In genomic region chr3:4981160-4981687, GRCh38 we compare ENCODE assay signal across 8 cellular contexts. TPM values are rescaled to one million over a fixed set of nuclear protein-coding genes. Genes with fewer than 3 reads are reported as not detected.
DNase-seq lines count a peak whose midpoint lies in the region; ATAC-seq and TF ChIP-seq lines count a peak whose summit lies in the region.

No MANE protein-coding gene starts in this region.

- H3K4me3 ChIP-seq in BE2C (ENCODE audit: low read depth, low read length), result peak overlapping the region; percentile 84
- peak overlapping the region; percentile 99 for H3K4me3 ChIP-seq in LNCaP clone FGC (ENCODE audit: low read depth, low read length)
- H3K4me3 ChIP-seq in naive thymus-derived CD4-positive, alpha-beta T cell (ENCODE audit: low read length), result peak overlapping the region; percentile 39

- peak overlapping the region; percentile 99 for H3K4me3 Mint-ChIP-seq in central memory CD8-positive, alpha-beta T cell
- H3K4me3 Mint-ChIP-seq in naive thymus-derived CD4-positive, alpha-beta T cell, result peak overlapping the region; percentile 42 to 100 (median 71)

- peaks cover 2% of the 10 kb centered on the region for H3K4me1 ChIP-seq in BE2C
- peaks cover 30 to 57% of the 10 kb centered on the region in 2 donors for H3K4me1 ChIP-seq in naive thymus-derived CD4-positive, alpha-beta T cell (ENCODE audit: control insufficient read depth in 2 of 2, insufficient read depth in 2 of 2, low read length in 2 of 2)

- DNase-seq in BE2C, result no peak
- DNase-seq in LNCaP clone FGC (ENCODE audit: low read depth), result no peak
- no peak for DNase-seq in central memory CD8-positive, alpha-beta T cell (ENCODE audit: low spot score in 2 of 2)
- DNase-seq in naive thymus-derived CD4-positive, alpha-beta T cell, result no peak
- no peak for DNase-seq in cortex of kidney (lab: John Stamatoyannopoulos, UW)
- no peak for DNase-seq in activated CD4-positive, alpha-beta T cell treated with anti-CD3 and anti-CD28 coated beads, Interleukin-2, amount 50 U/mL, for 48 hours

- H3K27me3 ChIP-seq in BE2C, result no peaks in the 10 kb centered on the region
- H3K27me3 ChIP-seq in naive thymus-derived CD4-positive, alpha-beta T cell (ENCODE audit: control insufficient read depth in 2 of 2, insufficient read depth in 2 of 2, low read length in 2 of 2), result no peaks in the 10 kb centered on the region

- no peaks in the 10 kb centered on the region for H3K27me3 Mint-ChIP-seq in central memory CD8-positive, alpha-beta T cell
- peaks cover 0 to 2% (median 0%) of the 10 kb centered on the region in 5 donors for H3K27me3 Mint-ChIP-seq in naive thymus-derived CD4-positive, alpha-beta T cell

- peaks cover 80% of the 10 kb centered on the region for H3K36me3 Mint-ChIP-seq in central memory CD8-positive, alpha-beta T cell (ENCODE audit: insufficient read depth)
- peaks cover 3 to 64% (median 5%) of the 10 kb centered on the region in 5 donors for H3K36me3 Mint-ChIP-seq in naive thymus-derived CD4-positive, alpha-beta T cell

- intact Hi-C loops in naive thymus-derived CD4-positive, alpha-beta T cell (cut with micrococcal nuclease), result loop anchor here in 1 of 2 donors (10.0 kb wide), 1 partner anchor 486 kb away; the partner anchor contains the start of gene ITPR1

- peak overlapping the region; percentile 17 for H3K27ac ChIP-seq in naive thymus-derived CD4-positive, alpha-beta T cell (ENCODE audit: low read depth, low read length)

- ATAC-seq in central memory CD8-positive, alpha-beta T cell (replicated peaks; ENCODE audit: extremely low read depth, poor library complexity, severe bottlenecking), result no peak
- no peak for ATAC-seq in naive thymus-derived CD4-positive, alpha-beta T cell
- no peak for ATAC-seq in HG03097 (IDR thresholded peaks at IDR 0.05; ENCODE audit: low FRiP score, unreplicated experiment)
- ATAC-seq in HG03442 (IDR thresholded peaks at IDR 0.05; ENCODE audit: unreplicated experiment), result no peak

- peak overlapping the region; percentile 99 for H3K27ac Mint-ChIP-seq in central memory CD8-positive, alpha-beta T cell (ENCODE audit: low read depth)
- peak overlapping the region in 3 of 9 donors; percentile 45 to 90 (median 67) for H3K27ac Mint-ChIP-seq in naive thymus-derived CD4-positive, alpha-beta T cell

- CTCF ChIA-PET in naive thymus-derived CD4-positive, alpha-beta T cell (lab: Charles Lee), result interaction anchor here (0.6 to 4.5 kb wide), 8 partner anchors 12 to 270 kb away, joined by 3 to 18 read pairs (median 5); no protein-coding TSS in a partner anchor

- POLR2A ChIA-PET in naive thymus-derived CD4-positive, alpha-beta T cell (lab: Charles Lee), result no interaction called here

- H3K4me1 Mint-ChIP-seq in central memory CD8-positive, alpha-beta T cell, result peaks cover 64% of the 10 kb centered on the region
- peaks cover 45 to 66% (median 52%) of the 10 kb centered on the region in 7 donors for H3K4me1 Mint-ChIP-seq in naive thymus-derived CD4-positive, alpha-beta T cell

- TF ChIP-seq CTCF in BE2C (IDR thresholded peaks at IDR 0.05; ENCODE audit: low read depth, low read length), result no peak
- TF ChIP-seq CTCF in LNCaP clone FGC (IDR thresholded peaks at IDR 0.05; ENCODE audit: control insufficient read depth, extremely low read depth, insufficient read depth), result no peak

- H3K36me3 ChIP-seq in BE2C, result no peaks in the 10 kb centered on the region
- peaks cover 0 to 10% (median 8%) of the 10 kb centered on the region in 3 experiments for H3K36me3 ChIP-seq in naive thymus-derived CD4-positive, alpha-beta T cell (ENCODE audit: control insufficient read depth in 2 of 3, insufficient read depth in 3 of 3, low read length in 3 of 3)

- H3K9me3 Mint-ChIP-seq in central memory CD8-positive, alpha-beta T cell, result no peaks in the 10 kb centered on the region
- no peaks in the 10 kb centered on the region for H3K9me3 Mint-ChIP-seq in naive thymus-derived CD4-positive, alpha-beta T cell

- H3K9me3 ChIP-seq in BE2C, result no peaks in the 10 kb centered on the region
- no peaks in the 10 kb centered on the region for H3K9me3 ChIP-seq in naive thymus-derived CD4-positive, alpha-beta T cell (ENCODE audit: control insufficient read depth in 2 of 3, low read length in 3 of 3)

RNA-seq across cellular contexts. Expression of gene BHLHE40, which starts 2.0 kb away (rescaled TPM):
- polyA plus RNA-seq in BE2C (2012; ENCODE audit: insufficient read depth, insufficient read length, low read depth), result 21.8 TPM
- total RNA-seq in naive thymus-derived CD4-positive, alpha-beta T cell, result 100 to 1,000 TPM in 2 of 5 experiments, 10 to 100 TPM in 1, 1 to 10 TPM in 2; 3.9 to 383 (median 71.2) TPM
- 1 to 10 TPM in 1 of 2 donors, under 1 TPM in 1; 0.82 to 3.1 TPM for polyA plus RNA-seq in naive thymus-derived CD4-positive, alpha-beta T cell

Comparison
In these comparisons a context has a peak if more than half of its experiments do, and no peak if none do; other contexts are left out.
1. H3K4me3 ChIP-seq: peak in every context shown above with its lines; median percentile 99 in LNCaP clone FGC; 84 in BE2C; 39 in naive thymus-derived CD4-positive, alpha-beta T cell.